ENCODE assay signal across 8 cellular contexts in genomic region chr18:46148810-46149209, GRCh38. TPM values are rescaled to one million over a fixed set of nuclear protein-coding genes. Genes with fewer than 3 reads are reported as not detected.
DNase-seq lines count a peak whose midpoint lies in the region; ATAC-seq, FAIRE-seq and TF ChIP-seq lines count a peak whose summit lies in the region.

No MANE protein-coding gene starts in this region.

- no peak overlapping the region for H3K4me3 ChIP-seq in bronchial epithelial cell (ENCODE audit: low read depth, low read length)
- no peak overlapping the region for H3K4me3 ChIP-seq in suprapubic skin

- TF ChIP-seq CTCF in bronchial epithelial cell (IDR thresholded peaks at IDR 0.05; ENCODE audit: insufficient read depth, low read length, severe bottlenecking) (peak; percentile 51), suprapubic skin (IDR thresholded peaks at IDR 0.05) (peak; percentile 56 to 57)

- H3K4me1 ChIP-seq in suprapubic skin = peaks cover 15% of the 10 kb centered on the region

- no peak for TF ChIP-seq EP300 in suprapubic skin (IDR thresholded peaks at IDR 0.05)

- peak; percentile 33 to 64 for DNase-seq in stimulated activated CD4-positive, alpha-beta T cell treated with anti-CD3 and anti-CD28 coated beads, Interleukin-2, amount 100 ng/mL, for 24 hours
- DNase-seq in stimulated activated CD4-positive, alpha-beta T cell treated with anti-CD3 and anti-CD28 coated beads, Interleukin-4, amount 100 ng/mL, for 1 hour = no peak
- peak; percentile 9 for DNase-seq in NCI-H1105 (lab: John Stamatoyannopoulos, UW)
- DNase-seq in T follicular helper cell (ENCODE audit: low read depth) = peak; percentile 10
- DNase-seq in bronchial epithelial cell (ENCODE audit: low read depth) = peak; percentile 61
- peak; percentile 86 for DNase-seq in islet precursor cell
- no peak for DNase-seq in suprapubic skin (ENCODE audit: low spot score in 2 of 2)

- TF ChIP-seq POLR2A in suprapubic skin (IDR thresholded peaks at IDR 0.05) = no peak

- H3K27ac ChIP-seq in suprapubic skin = no peak overlapping the region

- 10% methylated on average over 2 of the region's 2 CpGs for WGBS in suprapubic skin

- no peak for FAIRE-seq in bronchial epithelial cell (lab: Jason Lieb, UNC)

- no peak for ATAC-seq in GM19324 (IDR thresholded peaks at IDR 0.05; ENCODE audit: low FRiP score, unreplicated experiment)

- no peaks in the 10 kb centered on the region for H3K9me3 ChIP-seq in suprapubic skin

- H3K36me3 ChIP-seq in bronchial epithelial cell (ENCODE audit: control insufficient read depth, insufficient read depth, low read length) (no peaks in the 10 kb centered on the region), suprapubic skin (no peaks in the 10 kb centered on the region)

- H3K27me3 ChIP-seq in bronchial epithelial cell (ENCODE audit: control insufficient read depth, insufficient read depth, low read length) (no peaks in the 10 kb centered on the region), suprapubic skin (no peaks in the 10 kb centered on the region)

RNA-seq across cellular contexts. Expression of gene HAUS1, which starts 44.6 kb away (rescaled TPM):
- total RNA-seq in bronchial epithelial cell (12.7 and 18.7 TPM in 2 replicates), suprapubic skin (10 to 100 TPM; 17.0 to 43.6 (median 29.2) TPM)

RNA-seq across cellular contexts. Expression of gene ATP5F1A, which starts 50.7 kb away (rescaled TPM):
- total RNA-seq in bronchial epithelial cell = 506 and 666 TPM in 2 replicates
- 100 to 1,000 TPM; 250 to 584 (median 489) TPM for total RNA-seq in suprapubic skin

Comparison
In these comparisons a context has a peak if more than half of its experiments do, and no peak if none do; other contexts are left out.
1. DNase-seq: peak in stimulated activated CD4-positive, alpha-beta T cell treated with anti-CD3 and anti-CD28 coated beads, Interleukin-2, amount 100 ng/mL, for 24 hours (2 of 2), NCI-H1105 (single experiment), T follicular helper cell (single experiment), bronchial epithelial cell (single experiment) and islet precursor cell (single experiment); none in stimulated activated CD4-positive, alpha-beta T cell treated with anti-CD3 and anti-CD28 coated beads, Interleukin-4, amount 100 ng/mL, for 1 hour (single experiment) and suprapubic skin (0 of 2).